ENCODE assay signal across 15 cellular contexts in genomic region chr12:26636710-26637328, GRCh38.
DNase-seq lines count a peak whose midpoint lies in the region; ATAC-seq, FAIRE-seq and TF ChIP-seq lines count a peak whose summit lies in the region.
"Had no signal": no experiment of that assay in that cellular context is flagged by ENCODE, and none has a peak within 500 bp of the region (broad histone marks: within the 10 kb centered on the region; RNA-seq: fewer than 3 reads in every experiment).

No MANE protein-coding gene starts in this region.

- no peak for TF ChIP-seq POLR2A in suprapubic skin (IDR thresholded peaks at IDR 0.05)

- FAIRE-seq in bronchial epithelial cell (lab: Jason Lieb, UNC) = no peak

- H3K9me3 ChIP-seq in MG63 (no peaks in the 10 kb centered on the region), suprapubic skin (no peaks in the 10 kb centered on the region)
- H3K9me3 ChIP-seq: colonic mucosa, thyroid gland had no signal

- WGBS in suprapubic skin = 85% methylated on average over 2 of the region's 2 CpGs

- ATAC-seq in left lobe of liver (peak; percentile 61), GM19467 (IDR thresholded peaks at IDR 0.05; ENCODE audit: unreplicated experiment) (no peak)

- no peaks in the 10 kb centered on the region for H3K4me1 ChIP-seq in suprapubic skin
- H3K4me1 ChIP-seq: colonic mucosa, thyroid gland had no signal

- H3K27me3 ChIP-seq in MG63 (no peaks in the 10 kb centered on the region), bronchial epithelial cell (ENCODE audit: control insufficient read depth, insufficient read depth, low read length) (no peaks in the 10 kb centered on the region), suprapubic skin (no peaks in the 10 kb centered on the region)
- H3K27me3 ChIP-seq: colonic mucosa, thyroid gland had no signal

- H3K36me3 ChIP-seq in MG63 = no peaks in the 10 kb centered on the region
- H3K36me3 ChIP-seq in bronchial epithelial cell (ENCODE audit: control insufficient read depth, insufficient read depth, low read length) = no peaks in the 10 kb centered on the region
- H3K36me3 ChIP-seq in suprapubic skin = no peaks in the 10 kb centered on the region
- H3K36me3 ChIP-seq: colonic mucosa, thyroid gland had no signal

- no peak overlapping the region for H3K27ac ChIP-seq in suprapubic skin
- H3K27ac ChIP-seq: colonic mucosa, thyroid gland had no signal

- TF ChIP-seq EP300 in suprapubic skin (IDR thresholded peaks at IDR 0.05) = no peak

- H3K4me3 ChIP-seq in MG63 (no peak overlapping the region), bronchial epithelial cell (ENCODE audit: low read depth, low read length) (no peak overlapping the region), suprapubic skin (no peak overlapping the region)
- H3K4me3 ChIP-seq: colonic mucosa, thyroid gland had no signal

- no peak for TF ChIP-seq CTCF in bronchial epithelial cell (IDR thresholded peaks at IDR 0.05; ENCODE audit: insufficient read depth, low read length, severe bottlenecking)
- TF ChIP-seq CTCF in suprapubic skin (IDR thresholded peaks at IDR 0.05) = no peak

- DNase-seq in AG08395 (ENCODE audit: low spot score) (peak; percentile 22), MG63 (peak; percentile 34), bronchial epithelial cell (ENCODE audit: low read depth) (peak; percentile 82), left lobe of liver (ENCODE audit: low spot score) (no peak), SK-N-DZ (ENCODE audit: low spot score) (no peak), suprapubic skin (ENCODE audit: low spot score in 2 of 2) (no peak)
- no peak for DNase-seq in stimulated activated CD4-positive, alpha-beta T cell treated with anti-CD3 and anti-CD28 coated beads, Interleukin-15, amount 100 ng/mL, for 24 hours
- DNase-seq: activated CD4-positive, alpha-beta T cell treated with anti-CD3 and anti-CD28 coated beads, Interleukin-2, amount 50 U/mL, for 1 hour; activated effector memory CD4-positive, alpha-beta T cell treated with anti-CD3 and anti-CD28 coated beads, Interleukin-2, amount 50 U/mL, for 16 hours; colonic mucosa; NCI-H1092 treated with DMSO at 0.1 percent for 48 hours; NCI-H774; retina; thyroid gland had no signal

Comparison
In these comparisons a context has a peak if more than half of its experiments do, and no peak if none do; other contexts are left out.
1. DNase-seq: peak in AG08395 (single experiment), MG63 (single experiment) and bronchial epithelial cell (single experiment); none in left lobe of liver (single experiment), SK-N-DZ (single experiment), stimulated activated CD4-positive, alpha-beta T cell treated with anti-CD3 and anti-CD28 coated beads, Interleukin-15, amount 100 ng/mL, for 24 hours (single experiment) and suprapubic skin (0 of 2).